8 cellular contexts compared by ENCODE assay signal in genomic region chr1:192808588-192809285, GRCh38. TPM values are rescaled to one million over a fixed set of nuclear protein-coding genes. Genes with fewer than 3 reads are reported as not detected.
A peak's percentile ranks its signal among the peaks of the same experiment; 100 is the strongest.
DNase-seq lines count a peak whose midpoint lies in the region; ATAC-seq and TF ChIP-seq lines count a peak whose summit lies in the region.

TSS of gene RGS2 (plus strand) at chr1:192809039. CDS start at chr1:192809072, 33 bp downstream.

- peak within 1 kb of the TSS; percentile 88 for H2AFZ ChIP-seq in PC-9

- TF ChIP-seq EP300 in esophagus muscularis mucosa (IDR thresholded peaks at IDR 0.05), result no peak

- POLR2A ChIA-PET in PC-9 (lab: Charles Lee; ENCODE audit: unreplicated experiment), result no interaction called here

- peak; percentile 98 for TF ChIP-seq POLR2A in esophagus muscularis mucosa (IDR thresholded peaks at IDR 0.05; ENCODE audit: low read depth)

- TF ChIP-seq CTCF in PC-9 (conservative IDR thresholded peaks at IDR 0.05) (peak; percentile 55; the same call in 1 of the 2 replicates), esophagus muscularis mucosa (IDR thresholded peaks at IDR 0.05) (peak in 2 of 3 experiments; percentile 18 to 33)

- H3K4me1 ChIP-seq in PC-9 (replicated peaks; ENCODE audit: insufficient read depth) (peaks cover 17% of the 10 kb centered on the region), esophagus muscularis mucosa (peaks cover 5 to 21% (median 14%) of the 10 kb centered on the region in 4 donors)

- H3K9me3 Mint-ChIP-seq in IgD-negative memory B cell, result no peaks in the 10 kb centered on the region
- no peaks in the 10 kb centered on the region for H3K9me3 Mint-ChIP-seq in activated T-cell treated with anti-CD3 and anti-CD28 coated beads, Interleukin-2, amount 50 U/mL, for 4 hours

- CTCF ChIA-PET in PC-9 (lab: Charles Lee), result interaction anchor here (0.5 kb wide), 1 partner anchor 110 kb away, joined by 4 read pairs; no protein-coding TSS in a partner anchor

- peak; percentile 83 for ATAC-seq in GM21576 (IDR thresholded peaks at IDR 0.05; ENCODE audit: unreplicated experiment)
- peak; percentile 92 to 96 for ATAC-seq in activated T-cell treated with anti-CD3 and anti-CD28 coated beads, Interleukin-2, amount 50 U/mL, for 4 hours

- H3K27ac Mint-ChIP-seq in IgD-negative memory B cell, result peak within 1 kb of the TSS; percentile 87 to 98 (median 94)

- no peaks in the 10 kb centered on the region for H3K27me3 ChIP-seq in PC-9 (ENCODE audit: insufficient read depth, low read depth)
- H3K27me3 ChIP-seq in esophagus muscularis mucosa, result no peaks in the 10 kb centered on the region

- no peaks in the 10 kb centered on the region for H3K79me2 ChIP-seq in PC-9 (ENCODE audit: low read depth)

- no peaks in the 10 kb centered on the region for H3K9me2 ChIP-seq in PC-9 (ENCODE audit: insufficient read depth)

- no peaks in the 10 kb centered on the region for H3K27me3 Mint-ChIP-seq in IgD-negative memory B cell
- no peaks in the 10 kb centered on the region for H3K27me3 Mint-ChIP-seq in activated T-cell treated with anti-CD3 and anti-CD28 coated beads, Interleukin-2, amount 50 U/mL, for 4 hours (ENCODE audit: low read depth)

- peaks cover 30 to 32% (median 32%) of the 10 kb centered on the region in 3 donors for H3K4me1 Mint-ChIP-seq in IgD-negative memory B cell
- H3K4me1 Mint-ChIP-seq in activated T-cell treated with anti-CD3 and anti-CD28 coated beads, Interleukin-2, amount 50 U/mL, for 4 hours (ENCODE audit: low read depth), result peaks cover 40% of the 10 kb centered on the region

- peaks cover 4% of the 10 kb centered on the region for H3K36me3 Mint-ChIP-seq in IgD-negative memory B cell
- H3K36me3 Mint-ChIP-seq in activated T-cell treated with anti-CD3 and anti-CD28 coated beads, Interleukin-2, amount 50 U/mL, for 4 hours (ENCODE audit: insufficient read depth), result peaks cover 10% of the 10 kb centered on the region

- intact Hi-C loops in PC-9 (cut with micrococcal nuclease; ENCODE audit: unreplicated experiment), result loop anchor here (1.0 to 10.0 kb wide), 5 partner anchors 106 to 331 kb away; partner anchors contain the start of gene CDC73
- intact Hi-C loops in esophagus muscularis mucosa (cut with DNase I), result loop anchor here (2.0 to 10.0 kb wide), 5 partner anchors 99 to 336 kb away; partner anchors contain the start of gene CDC73

- H3K4me3 ChIP-seq in PC-9, result peak within 1 kb of the TSS; percentile 71
- peak within 1 kb of the TSS; percentile 62 to 86 (median 77) for H3K4me3 ChIP-seq in esophagus muscularis mucosa

- WGBS in esophagus muscularis mucosa, result 0% methylated on average over 29 of the region's 66 CpGs

- H3F3A ChIP-seq in PC-9 (ENCODE audit: insufficient read depth, low read depth), result no peaks in the 10 kb centered on the region

- no TSS peak for BruUV-seq in PC-9 (replicated peaks; lab: Mats Ljungman, UMichigan)

- peak; percentile 94 for DNase-seq in DMS153 treated with DMSO at 0.1 percent for 48 hours (lab: John Stamatoyannopoulos, UW; ENCODE audit: unreplicated experiment)
- DNase-seq in PC-9, result peak; percentile 79 to 85
- peak; percentile 83 for DNase-seq in activated T-cell treated with anti-CD3 and anti-CD28 coated beads, Interleukin-2, amount 50 U/mL, for 4 hours
- peak; percentile 97 for DNase-seq in esophagus muscularis mucosa (ENCODE audit: extremely low spot score)
- peak; percentile 96 for DNase-seq in myocyte (ENCODE audit: low read depth)
- peak; percentile 73 to 84 for DNase-seq in stimulated activated CD8-positive, alpha-beta memory T cell treated with anti-CD3 and anti-CD28 coated beads, Interleukin-7, amount 100 ng/mL, for 4 hours (ENCODE audit: low read depth in 2 of 2)

- no peaks in the 10 kb centered on the region for H4K20me1 ChIP-seq in PC-9 (ENCODE audit: insufficient read depth)

- H3K4me3 Mint-ChIP-seq in IgD-negative memory B cell, result peak within 1 kb of the TSS; percentile 95 to 99 (median 96)
- H3K4me3 Mint-ChIP-seq in activated T-cell treated with anti-CD3 and anti-CD28 coated beads, Interleukin-2, amount 50 U/mL, for 4 hours, result peak within 1 kb of the TSS; percentile 98

- peak within 1 kb of the TSS; percentile 94 for H3K4me2 ChIP-seq in PC-9

- H3K9me3 ChIP-seq in PC-9 (ENCODE audit: insufficient read depth, low read depth) (no peaks in the 10 kb centered on the region), esophagus muscularis mucosa (no peaks in the 10 kb centered on the region)

- H3K27ac ChIP-seq in PC-9 (peak within 1 kb of the TSS; percentile 42), esophagus muscularis mucosa (replicated peaks in 1 of 4) (peak within 1 kb of the TSS; percentile 90 to 97 (median 94))

- no peaks in the 10 kb centered on the region for H3K36me3 ChIP-seq in PC-9 (ENCODE audit: low read depth)
- peaks cover 0 to 20% (median 11%) of the 10 kb centered on the region in 4 donors for H3K36me3 ChIP-seq in esophagus muscularis mucosa

RNA-seq across cellular contexts. Expression of gene RGS2, which starts in this region (rescaled TPM):
- 244 TPM for polyA plus RNA-seq in IgD-negative memory B cell
- total RNA-seq in PC-9 (2021) (0.50 and 1.4 TPM in 2 replicates), esophagus muscularis mucosa (100 to 1,000 TPM; 337 to 754 (median 525) TPM), myocyte (30.2 and 54.2 TPM in 2 replicates)
- 1 to 10 TPM; 7.8 to 9.8 (median 9.7) TPM for total RNA-seq in activated T-cell treated with anti-CD3 and anti-CD28 coated beads, Interleukin-2, amount 50 U/mL, for 4 hours
- 8.4 TPM for polyA plus RNA-seq in myocyte (2012)

Comparison
In these comparisons a context has a peak if more than half of its experiments do, and no peak if none do; other contexts are left out.
1. Peak in every context shown above with its lines: DNase-seq, ATAC-seq, H3K4me3 ChIP-seq and H3K27ac ChIP-seq.